Comparison of ENCODE assay signal across 18 cellular contexts in genomic region chr17:77795685-77796084, GRCh38.
"Had no signal": no experiment of that assay in that cellular context is flagged by ENCODE, and none has a peak within 500 bp of the region (broad histone marks: within the 10 kb centered on the region; RNA-seq: fewer than 3 reads in every experiment).

No MANE protein-coding gene starts in this region.

- H3K4me1 Mint-ChIP-seq: activated naive CD8-positive, alpha-beta T cell treated with anti-CD3 and anti-CD28 coated beads, Interleukin-2, amount 50 U/mL, for 24 hours had no signal

- H3K4me3 ChIP-seq: body of pancreas, mucosa of descending colon had no signal

- H3K4me3 Mint-ChIP-seq: activated CD4-positive, alpha-beta memory T cell treated with anti-CD3 and anti-CD28 coated beads, Interleukin-2, amount 10 ng/mL, durations not matched to agents 7 days and 5 days; activated CD4-positive, alpha-beta T cell treated with anti-CD3 and anti-CD28 coated beads, Interleukin-2, amount 10 ng/mL, durations not matched to agents 24 days and 14 days; activated naive CD8-positive, alpha-beta T cell treated with anti-CD3 and anti-CD28 coated beads, Interleukin-2, amount 50 U/mL, for 24 hours; T-helper 2 cell treated with Interferon-gamma antibody and Interleukin-4, amounts not matched to agents 5 μg/mL and 100 μg/mL, for 36 hours had no signal

- H3K4me1 ChIP-seq: body of pancreas had no signal

- H3K27ac Mint-ChIP-seq: activated CD4-positive, alpha-beta memory T cell treated with anti-CD3 and anti-CD28 coated beads, Interleukin-2, amount 10 ng/mL, durations not matched to agents 7 days and 5 days; activated CD4-positive, alpha-beta T cell treated with anti-CD3 and anti-CD28 coated beads, Interleukin-2, amount 10 ng/mL, durations not matched to agents 24 days and 14 days; activated naive CD8-positive, alpha-beta T cell treated with anti-CD3 and anti-CD28 coated beads, Interleukin-2, amount 50 U/mL, for 24 hours; progenitor cell of endocrine pancreas; T-helper 2 cell treated with Interferon-gamma antibody and Interleukin-4, amounts not matched to agents 5 μg/mL and 100 μg/mL, for 36 hours had no signal

- H3K9me3 Mint-ChIP-seq: activated CD4-positive, alpha-beta memory T cell treated with anti-CD3 and anti-CD28 coated beads, Interleukin-2, amount 10 ng/mL, durations not matched to agents 7 days and 5 days; activated CD4-positive, alpha-beta T cell treated with anti-CD3 and anti-CD28 coated beads, Interleukin-2, amount 10 ng/mL, durations not matched to agents 24 days and 14 days; activated naive CD8-positive, alpha-beta T cell treated with anti-CD3 and anti-CD28 coated beads, Interleukin-2, amount 50 U/mL, for 24 hours; T-helper 2 cell treated with Interferon-gamma antibody and Interleukin-4, amounts not matched to agents 5 μg/mL and 100 μg/mL, for 36 hours had no signal

- DNase-seq: activated CD4-positive, alpha-beta memory T cell treated with anti-CD3 and anti-CD28 coated beads, Interleukin-2, amount 10 ng/mL, durations not matched to agents 7 days and 5 days; activated CD4-positive, alpha-beta T cell treated with anti-CD3 and anti-CD28 coated beads, Interleukin-2, amount 10 ng/mL, durations not matched to agents 24 days and 14 days; activated effector memory CD4-positive, alpha-beta T cell treated with anti-CD3 and anti-CD28 coated beads, Interleukin-2, amount 50 U/mL, for 16 hours; activated naive CD4-positive, alpha-beta T cell treated with anti-CD3 and anti-CD28 coated beads, Interleukin-2, amount 50 U/mL, for 16 hours; activated naive CD8-positive, alpha-beta T cell treated with anti-CD3 and anti-CD28 coated beads, Interleukin-2, amount 50 U/mL, for 24 hours; body of pancreas; effector memory CD4-positive, alpha-beta T cell; mesenchymal stem cell; mucosa of descending colon; SK-N-SH; stimulated activated CD4-positive, alpha-beta T cell treated with anti-CD3 and anti-CD28 coated beads, Interleukin-12 subunit alpha, Interleukin-12 subunit beta, amount 100 ng/mL, for 4 hours; stimulated activated CD4-positive, alpha-beta T cell treated with anti-CD3 and anti-CD28 coated beads, Interleukin-4, amount 100 ng/mL, for 4 hours; stimulated activated naive CD8-positive, alpha-beta T cell treated with anti-CD3 and anti-CD28 coated beads, Interleukin-15, Interleukin-2, amounts not matched to agents 100 U/mL and 50 U/mL, for 24 hours; trophoblast cell had no signal

- H3K27ac ChIP-seq: body of pancreas, VCaP had no signal

- H3K9me3 ChIP-seq: body of pancreas, mucosa of descending colon, SK-N-SH had no signal

- ATAC-seq: activated CD4-positive, CD25-positive, alpha-beta regulatory T cell treated with anti-CD3 and anti-CD28 coated beads, Interleukin-2, amount 50 U/mL, for 24 hours; activated naive CD8-positive, alpha-beta T cell treated with anti-CD3 and anti-CD28 coated beads, Interleukin-2, amount 50 U/mL, for 24 hours; body of pancreas; mucosa of descending colon; stimulated activated naive CD8-positive, alpha-beta T cell treated with anti-CD3 and anti-CD28 coated beads, Interleukin-15, Interleukin-2, amounts not matched to agents 100 U/mL and 50 U/mL, for 24 hours had no signal
